ENCODE assay signal across 13 cellular contexts in genomic region chr5:178793156-178793555, GRCh38.
A peak's percentile ranks its signal among the peaks of the same experiment; 100 is the strongest.
DNase-seq lines count a peak whose midpoint lies in the region; ATAC-seq, FAIRE-seq and TF ChIP-seq lines count a peak whose summit lies in the region.
"Had no signal": no experiment of that assay in that cellular context is flagged by ENCODE, and none has a peak within 500 bp of the region (broad histone marks: within the 10 kb centered on the region; RNA-seq: fewer than 3 reads in every experiment).

No MANE protein-coding gene starts in this region.

- H3K14ac ChIP-seq in H1 (ENCODE audit: insufficient read length), result no peak overlapping the region

- no peaks in the 10 kb centered on the region for H3K79me1 ChIP-seq in H1 (ENCODE audit: low read depth, low read length)

- H3K4me3 ChIP-seq in NB4 (ENCODE audit: low read depth, low read length) (no peak overlapping the region), H1 (ENCODE audit: extremely low read depth in 1 of 4, insufficient read depth in 2 of 4, low read depth in 3 of 4, low read length in 4 of 4) (no peak overlapping the region)
- H3K4me3 ChIP-seq: BLaER1 had no signal

- H3K9ac ChIP-seq in H1 (replicated peaks in 1 of 4; ENCODE audit: extremely low read depth in 1 of 4, low read depth in 3 of 4, low read length in 3 of 4), result no peak overlapping the region
- H3K9ac ChIP-seq: BLaER1 had no signal

- H3K9me3 Mint-ChIP-seq in activated T-helper 17 cell treated with anti-CD3 and anti-CD28 coated beads, Interleukin-2, amount 50 U/mL, for 72 hours, result no peaks in the 10 kb centered on the region
- H3K9me3 Mint-ChIP-seq: activated T-helper 1 cell treated with anti-CD3 and anti-CD28 coated beads, Interleukin-12 subunit alpha, Interleukin-12 subunit beta, Interleukin-2, Interleukin-4 antibody, amounts not matched to agents 30 ng/mL and 10 ng/mL and 1 ng/mL, durations not matched to agents 14 hours and 24 hours and 36 hours had no signal

- no peak for ATAC-seq in GM21515 (IDR thresholded peaks at IDR 0.05; ENCODE audit: unreplicated experiment)
- no peak for ATAC-seq in activated T-helper 17 cell treated with anti-CD3 and anti-CD28 coated beads, Interleukin-2, amount 50 U/mL, for 72 hours (replicated peaks)

- H3K79me2 ChIP-seq in H1 (ENCODE audit: control insufficient read depth in 1 of 2, insufficient read depth in 2 of 2, low read length in 2 of 2), result no peaks in the 10 kb centered on the region

- CTCF ChIA-PET in H1 (lab: Charles Lee; ENCODE audit: partially characterized antibody), result interaction anchor here (0.9 to 1.6 kb wide), 5 partner anchors 33 to 46 kb away, joined by 3 to 6 read pairs (median 3); no protein-coding TSS in a partner anchor

- H3K4ac ChIP-seq in H1 (replicated peaks; ENCODE audit: insufficient read length, low read depth, low read length), result no peak overlapping the region

- no peak overlapping the region for H4K5ac ChIP-seq in H1 (ENCODE audit: insufficient read length, low read depth, low read length)

- no peak overlapping the region for H3K23ac ChIP-seq in H1 (ENCODE audit: insufficient read length)

- no peaks in the 10 kb centered on the region for H3K4me1 Mint-ChIP-seq in activated T-helper 17 cell treated with anti-CD3 and anti-CD28 coated beads, Interleukin-2, amount 50 U/mL, for 72 hours

- no peak overlapping the region for H2AK5ac ChIP-seq in H1 (ENCODE audit: low read depth, low read length)

- no peaks in the 10 kb centered on the region for H3K36me3 ChIP-seq in H1 (ENCODE audit: control insufficient read depth in 2 of 4, insufficient read depth in 4 of 4, low read length in 3 of 4)
- H3K36me3 ChIP-seq: BLaER1 had no signal

- POLR2A ChIA-PET in H1 (lab: Charles Lee; ENCODE audit: partially characterized antibody), result interaction anchor here (0.6 kb wide), 1 partner anchor 64 kb away, joined by 3 read pairs; no protein-coding TSS in a partner anchor

- TF ChIP-seq EP300 in H1 (IDR thresholded peaks at IDR 0.05; ENCODE audit: borderline replicate concordance in 1 of 2, low read depth in 2 of 2, low read length in 2 of 2), result no peak

- no peaks in the 10 kb centered on the region for H4K20me1 ChIP-seq in H1 (replicated peaks in 1 of 2; ENCODE audit: control insufficient read depth in 1 of 2, insufficient read depth in 2 of 2, low read length in 2 of 2)
- H4K20me1 ChIP-seq: BLaER1 had no signal

- H2BK5ac ChIP-seq in H1 (ENCODE audit: low read depth, low read length), result no peak overlapping the region

- H3K9me3 ChIP-seq in H1 (ENCODE audit: insufficient read depth in 2 of 2, low read depth in 1 of 2, low read length in 1 of 2), result peaks cover 28 to 69% of the 10 kb centered on the region in 2 experiments
- H3K9me3 ChIP-seq: BLaER1 had no signal

- TF ChIP-seq RAD21 in H1 (IDR thresholded peaks at IDR 0.05 in 1 of 2, conservative IDR thresholded peaks at IDR 0.05 in 1 of 2; ENCODE audit: low read depth in 2 of 2, low read length in 2 of 2), result peak; percentile 84 to 88

- TF ChIP-seq POLR2A in NB4 (IDR thresholded peaks at IDR 0.05; ENCODE audit: extremely low read depth, insufficient read length) (no peak), H1 (IDR thresholded peaks at IDR 0.05; ENCODE audit: control extremely low read depth in 1 of 2, low read depth in 2 of 2, low read length in 2 of 2) (no peak)

- WGBS in H1 (ENCODE audit: extremely low coverage in 1 of 2, insufficient coverage in 1 of 2, insufficient read length in 1 of 2, insufficient replicate concordance in 2 of 2, low coverage in 1 of 2, low lambda C conversion rate in 2 of 2, missing lambda C conversion rate in 1 of 2), 2 experiments, result 70% methylated on average over 12 of the region's 12 CpGs; no CpG with 5 or more reads in 1 of the 2 experiments

- no peak overlapping the region for H2BK15ac ChIP-seq in H1 (ENCODE audit: low read length)

- H2BK120ac ChIP-seq in H1 (replicated peaks; ENCODE audit: low read depth, low read length), result no peak overlapping the region

- no peak overlapping the region for H3K27ac Mint-ChIP-seq in activated T-helper 17 cell treated with anti-CD3 and anti-CD28 coated beads, Interleukin-2, amount 50 U/mL, for 72 hours
- H3K27ac Mint-ChIP-seq: activated T-helper 1 cell treated with anti-CD3 and anti-CD28 coated beads, Interleukin-12 subunit alpha, Interleukin-12 subunit beta, Interleukin-2, Interleukin-4 antibody, amounts not matched to agents 30 ng/mL and 10 ng/mL and 1 ng/mL, durations not matched to agents 14 hours and 24 hours and 36 hours had no signal

- H3K23me2 ChIP-seq in H1 (ENCODE audit: low read depth, low read length), result peaks cover 2% of the 10 kb centered on the region; the same call in 1 of the 2 replicates

- no peaks in the 10 kb centered on the region for H3K27me3 ChIP-seq in H1 (replicated peaks in 1 of 4; ENCODE audit: control insufficient read depth in 3 of 4, extremely low read depth in 1 of 4, insufficient read depth in 3 of 4, low read length in 3 of 4)
- H3K27me3 ChIP-seq: BLaER1 had no signal

- H2AFZ ChIP-seq in H1 (ENCODE audit: low read length), result no peak overlapping the region

- H3K27ac ChIP-seq in H1 (ENCODE audit: low read depth, low read length), result no peak overlapping the region
- H3K27ac ChIP-seq: BLaER1, epithelial cell of prostate had no signal

- no peak overlapping the region for H3K4me3 Mint-ChIP-seq in activated T-helper 17 cell treated with anti-CD3 and anti-CD28 coated beads, Interleukin-2, amount 50 U/mL, for 72 hours
- H3K4me3 Mint-ChIP-seq: activated T-helper 1 cell treated with anti-CD3 and anti-CD28 coated beads, Interleukin-12 subunit alpha, Interleukin-12 subunit beta, Interleukin-2, Interleukin-4 antibody, amounts not matched to agents 30 ng/mL and 10 ng/mL and 1 ng/mL, durations not matched to agents 14 hours and 24 hours and 36 hours had no signal

- peak overlapping the region; percentile 17; the same call in 1 of the 2 replicates for H4K8ac ChIP-seq in H1 (ENCODE audit: extremely low read depth, insufficient read depth, low read length)

- FAIRE-seq in H1 (lab: Jason Lieb, UNC), result peak; percentile 19

- DNase-seq in SHP77 (lab: John Stamatoyannopoulos, UW) (peak; percentile 3 to 42), SHP77 treated with DMSO at 0.1 percent for 48 hours (lab: John Stamatoyannopoulos, UW) (no peak), NB4 (ENCODE audit: low read depth) (peak; percentile 57), H1 (ENCODE audit: low read depth in 1 of 2, low spot score in 2 of 2) (peak; percentile 70 to 77), DMS153 treated with DMSO at 0.1 percent for 48 hours (lab: John Stamatoyannopoulos, UW; ENCODE audit: unreplicated experiment) (no peak)
- peak; percentile 10 to 11 for DNase-seq in stimulated activated CD4-positive, alpha-beta T cell treated with anti-CD3 and anti-CD28 coated beads, Interleukin-2, amount 100 ng/mL, for 48 hours
- DNase-seq: NCI-H1048; stimulated activated naive CD4-positive, alpha-beta T cell had no signal

- H2BK12ac ChIP-seq in H1 (ENCODE audit: low read depth, low read length), result no peak overlapping the region

- H2BK20ac ChIP-seq in H1 (ENCODE audit: low read length), result no peak overlapping the region

- no peak overlapping the region for H3K18ac ChIP-seq in H1 (ENCODE audit: extremely low read depth, low read length)

- H3K36me3 Mint-ChIP-seq in activated T-helper 17 cell treated with anti-CD3 and anti-CD28 coated beads, Interleukin-2, amount 50 U/mL, for 72 hours (ENCODE audit: low read depth), result no peaks in the 10 kb centered on the region

- TF ChIP-seq CTCF in NB4 (IDR thresholded peaks at IDR 0.05; ENCODE audit: low read depth, low read length), result peak; percentile 79
- TF ChIP-seq CTCF in H1 (IDR thresholded peaks at IDR 0.05; ENCODE audit: control extremely low read depth in 1 of 3, insufficient read depth in 1 of 3, low read depth in 1 of 3, low read length in 3 of 3), result peak; percentile 70 to 78 (median 75)

- H3K4me2 ChIP-seq in H1 (ENCODE audit: insufficient read depth in 1 of 2, low read depth in 2 of 2, low read length in 2 of 2), result no peak overlapping the region
- H3K4me2 ChIP-seq: BLaER1 had no signal

- H3K56ac ChIP-seq in H1 (replicated peaks; ENCODE audit: insufficient read length, low read depth, low read length), result no peak overlapping the region

- no peak overlapping the region for H4K91ac ChIP-seq in H1 (replicated peaks; ENCODE audit: insufficient read length, low read length)

- H3K4me1 ChIP-seq in H1 (replicated peaks in 1 of 4; ENCODE audit: control insufficient read depth in 3 of 4, insufficient read depth in 4 of 4, low read length in 3 of 4), result no peaks in the 10 kb centered on the region; a peak in 1 of 7 replicates

- H3K27me3 Mint-ChIP-seq in activated T-helper 17 cell treated with anti-CD3 and anti-CD28 coated beads, Interleukin-2, amount 50 U/mL, for 72 hours, result peaks cover 14% of the 10 kb centered on the region

TF ChIP-seq in H1, 55 proteins besides CTCF, POLR2A, EP300 and RAD21 (continues in another document):
- no peak for TF ChIP-seq HDAC2 (IDR thresholded peaks at IDR 0.05; ENCODE audit: borderline replicate concordance in 1 of 2, low read depth in 2 of 2, low read length in 2 of 2)
- no peak for TF ChIP-seq EZH2 (IDR thresholded peaks at IDR 0.05; ENCODE audit: low read depth, low read length, severe bottlenecking)
- TF ChIP-seq RBBP5 (IDR thresholded peaks at IDR 0.05; ENCODE audit: borderline replicate concordance, low read depth, low read length), result no peak
- TF ChIP-seq SP4 (IDR thresholded peaks at IDR 0.05; ENCODE audit: low read length), result no peak
- TF ChIP-seq SIN3A (conservative IDR thresholded peaks at IDR 0.05 in 1 of 2, IDR thresholded peaks at IDR 0.05 in 1 of 2; ENCODE audit: low read depth in 1 of 2, low read length in 2 of 2), result no peak
- TF ChIP-seq CHD2 (IDR thresholded peaks at IDR 0.05; ENCODE audit: low read length), result no peak
- no peak for TF ChIP-seq CBX8 (IDR thresholded peaks at IDR 0.05; ENCODE audit: borderline replicate concordance, low read depth, low read length)

Comparison
In these comparisons a context has a peak if more than half of its experiments do, and no peak if none do; other contexts are left out.
1. DNase-seq: peak in SHP77 (2 of 2), NB4 (single experiment), H1 (2 of 2) and stimulated activated CD4-positive, alpha-beta T cell treated with anti-CD3 and anti-CD28 coated beads, Interleukin-2, amount 100 ng/mL, for 48 hours (2 of 2); none in SHP77 treated with DMSO at 0.1 percent for 48 hours (single experiment) and DMS153 treated with DMSO at 0.1 percent for 48 hours (single experiment).